In genomic region chr20:9306521-9306920, GRCh38 we compare ENCODE assay signal across 16 cellular contexts.
DNase-seq lines count a peak whose midpoint lies in the region; ATAC-seq and TF ChIP-seq lines count a peak whose summit lies in the region.
"Had no signal": no experiment of that assay in that cellular context is flagged by ENCODE, and none has a peak within 500 bp of the region (broad histone marks: within the 10 kb centered on the region; RNA-seq: fewer than 3 reads in every experiment).

No MANE protein-coding gene starts in this region.

- no TSS peak for BruUV-seq in MCF 10A (replicated peaks; lab: Mats Ljungman, UMichigan)

- peak overlapping the region; percentile 18 for H3K4me3 Mint-ChIP-seq in MCF 10A (ENCODE audit: unreplicated experiment)
- H3K4me3 Mint-ChIP-seq: activated naive CD8-positive, alpha-beta T cell treated with anti-CD3 and anti-CD28 coated beads, Interleukin-2, amount 10 ng/mL, durations not matched to agents 7 days and 5 days had no signal

- CTCF ChIA-PET in MCF 10A (lab: Yijun Ruan, JAX) (interaction anchor here (0.5 to 1.1 kb wide), 5 partner anchors 34 to 566 kb away, joined by 3 to 4 read pairs (median 3); no protein-coding TSS in a partner anchor), RWPE1 (lab: Yijun Ruan, JAX) (no interaction called here)

- ATAC-seq in upper lobe of right lung = peak; percentile 42
- ATAC-seq: heart left ventricle had no signal

- POLR2A ChIA-PET in MCF 10A (lab: Yijun Ruan, JAX) (interaction anchor here (0.6 to 2.5 kb wide), 11 partner anchors 11 to 104 kb away, joined by 3 to 11 read pairs (median 3); no protein-coding TSS in a partner anchor), RWPE1 (lab: Yijun Ruan, JAX; ENCODE audit: low non-redundant PET) (no interaction called here)

- no peak overlapping the region for H3K4me3 ChIP-seq in breast epithelium
- H3K4me3 ChIP-seq in fibroblast of mammary gland (ENCODE audit: control insufficient read depth, low read depth, low read length) = no peak overlapping the region
- H3K4me3 ChIP-seq in upper lobe of right lung = no peak overlapping the region
- H3K4me3 ChIP-seq: heart left ventricle, SJSA1 had no signal

- DNase-seq in MCF 10A (ENCODE audit: unreplicated experiment) (peak; percentile 95), breast epithelium (ENCODE audit: low spot score in 2 of 2) (no peak), RWPE1 (ENCODE audit: low spot score) (peak; percentile 76), fibroblast of mammary gland (ENCODE audit: low read depth) (peak; percentile 94), upper lobe of right lung (no peak), NCI-H2081 treated with DMSO at 0.1 percent for 48 hours (lab: John Stamatoyannopoulos, UW) (no peak), NCI-H1694 treated with DMSO at 0.1 percent for 48 hours (lab: John Stamatoyannopoulos, UW) (no peak), NCI-H2196 (lab: John Stamatoyannopoulos, UW; ENCODE audit: unreplicated experiment) (no peak)
- DNase-seq: ACHN; activated naive CD8-positive, alpha-beta T cell treated with anti-CD3 and anti-CD28 coated beads, Interleukin-2, amount 10 ng/mL, durations not matched to agents 7 days and 5 days; DMS79 treated with DMSO at 0.1 percent for 48 hours; GOT3; heart left ventricle; NCI-H526 had no signal

- H3K36me3 ChIP-seq in breast epithelium (no peaks in the 10 kb centered on the region), upper lobe of right lung (no peaks in the 10 kb centered on the region)
- H3K36me3 ChIP-seq: neutrophil, SJSA1 had no signal

- H3K9me3 ChIP-seq in breast epithelium (no peaks in the 10 kb centered on the region), upper lobe of right lung (no peaks in the 10 kb centered on the region)
- H3K9me3 ChIP-seq: neutrophil, SJSA1 had no signal

- peak overlapping the region; percentile 85 for H3K27ac Mint-ChIP-seq in MCF 10A (ENCODE audit: low read depth, unreplicated experiment)
- H3K27ac Mint-ChIP-seq: activated naive CD8-positive, alpha-beta T cell treated with anti-CD3 and anti-CD28 coated beads, Interleukin-2, amount 10 ng/mL, durations not matched to agents 7 days and 5 days had no signal

- peaks cover 8% of the 10 kb centered on the region for H3K9me3 Mint-ChIP-seq in MCF 10A (ENCODE audit: unreplicated experiment)

- H3K4me1 ChIP-seq in breast epithelium = no peaks in the 10 kb centered on the region
- H3K4me1 ChIP-seq in upper lobe of right lung = no peaks in the 10 kb centered on the region

- no peak for TF ChIP-seq POLR2A in breast epithelium (IDR thresholded peaks at IDR 0.05)

- H3K4me1 Mint-ChIP-seq in MCF 10A (ENCODE audit: insufficient read depth, unreplicated experiment) = peaks cover 33% of the 10 kb centered on the region
- H3K4me1 Mint-ChIP-seq: activated naive CD8-positive, alpha-beta T cell treated with anti-CD3 and anti-CD28 coated beads, Interleukin-2, amount 10 ng/mL, durations not matched to agents 7 days and 5 days had no signal

- intact Hi-C loops in MCF 10A (cut with micrococcal nuclease) = no loop called here
- intact Hi-C loops in breast epithelium (cut with DNase I; ENCODE audit: low total_unique reads) = no loop called here
- intact Hi-C loops in upper lobe of right lung (cut with DNase I) = no loop called here

- H3K27ac ChIP-seq in breast epithelium = no peak overlapping the region
- peak overlapping the region; percentile 49; the same call in 1 of the 2 replicates for H3K27ac ChIP-seq in RWPE1
- H3K27ac ChIP-seq in upper lobe of right lung = no peak overlapping the region
- H3K27ac ChIP-seq: heart left ventricle, neutrophil, SJSA1 had no signal

- H3K27me3 ChIP-seq in breast epithelium = no peaks in the 10 kb centered on the region
- no peaks in the 10 kb centered on the region for H3K27me3 ChIP-seq in upper lobe of right lung
- H3K27me3 ChIP-seq: heart left ventricle, neutrophil, SJSA1 had no signal

- H3K27me3 Mint-ChIP-seq in MCF 10A (ENCODE audit: insufficient read depth, unreplicated experiment) = no peaks in the 10 kb centered on the region
- H3K27me3 Mint-ChIP-seq: activated naive CD8-positive, alpha-beta T cell treated with anti-CD3 and anti-CD28 coated beads, Interleukin-2, amount 10 ng/mL, durations not matched to agents 7 days and 5 days had no signal

- H3K36me3 Mint-ChIP-seq in MCF 10A (ENCODE audit: insufficient read depth, unreplicated experiment) = no peaks in the 10 kb centered on the region
- H3K36me3 Mint-ChIP-seq: activated naive CD8-positive, alpha-beta T cell treated with anti-CD3 and anti-CD28 coated beads, Interleukin-2, amount 10 ng/mL, durations not matched to agents 7 days and 5 days had no signal

- TF ChIP-seq CTCF in MCF 10A (IDR thresholded peaks at IDR 0.05; ENCODE audit: unreplicated experiment) (no peak), breast epithelium (IDR thresholded peaks at IDR 0.05) (no peak), RWPE1 (conservative IDR thresholded peaks at IDR 0.05; ENCODE audit: low read depth) (no peak), fibroblast of mammary gland (conservative IDR thresholded peaks at IDR 0.05; ENCODE audit: control insufficient read depth, insufficient read depth, low read depth, low read length) (no peak), upper lobe of right lung (IDR thresholded peaks at IDR 0.05) (no peak)

Comparison
In these comparisons a context has a peak if more than half of its experiments do, and no peak if none do; other contexts are left out.
1. DNase-seq: peak in MCF 10A (single experiment), RWPE1 (single experiment) and fibroblast of mammary gland (single experiment); none in breast epithelium (0 of 2), upper lobe of right lung (single experiment), NCI-H2081 treated with DMSO at 0.1 percent for 48 hours (single experiment), NCI-H1694 treated with DMSO at 0.1 percent for 48 hours (single experiment) and NCI-H2196 (single experiment).